In the genomic region with DNA sequence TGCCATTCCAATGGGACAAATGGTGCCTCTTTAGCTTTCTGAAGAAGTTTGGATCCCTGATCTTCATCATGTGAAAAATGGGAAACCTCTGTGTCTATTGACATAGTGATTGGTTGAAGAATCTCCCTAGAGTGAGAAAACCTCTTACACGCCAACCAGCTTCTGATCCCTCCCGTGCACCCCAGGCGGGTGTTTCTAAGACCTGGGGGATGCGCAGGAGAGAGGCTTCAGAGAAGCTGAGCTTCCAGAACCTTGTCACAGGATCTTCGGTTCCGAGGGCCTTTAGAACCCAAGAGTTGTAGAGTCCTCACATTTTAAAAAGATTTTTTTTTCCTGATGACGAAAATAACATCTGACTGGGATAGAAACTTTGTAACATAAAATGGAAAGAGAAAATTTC, we compare ENCODE assay signal across 22 cellular contexts. TPM values are rescaled to one million over a fixed set of nuclear protein-coding genes. Genes with fewer than 3 reads are reported as not detected.
DNase-seq lines count a peak whose midpoint lies in the region; ATAC-seq and TF ChIP-seq lines count a peak whose summit lies in the region.
"Had no signal": no experiment of that assay in that cellular context is flagged by ENCODE, and none has a peak within 500 bp of the region (broad histone marks: within the 10 kb centered on the region; RNA-seq: fewer than 3 reads in every experiment).

No MANE protein-coding gene starts in this region.

- TF ChIP-seq POLR2A in sigmoid colon (IDR thresholded peaks at IDR 0.05) (no peak), erythroblast (IDR thresholded peaks at IDR 0.05; ENCODE audit: low read length) (no peak)

- no peak overlapping the region for H3K4me3 ChIP-seq in WERI-Rb-1 (ENCODE audit: low read depth, low read length)
- no peak overlapping the region for H3K4me3 ChIP-seq in sigmoid colon
- H3K4me3 ChIP-seq: BLaER1 treated with 17β-estradiol and CSF1 and Interleukin-3, amounts not matched to agents 10 nM and 100 nM had no signal

- no peaks in the 10 kb centered on the region for H3K4me1 ChIP-seq in sigmoid colon
- H3K4me1 ChIP-seq: BLaER1 treated with 17β-estradiol and CSF1 and Interleukin-3, amounts not matched to agents 10 nM and 100 nM had no signal

- no peak for TF ChIP-seq EP300 in sigmoid colon (IDR thresholded peaks at IDR 0.05)

- intact Hi-C loops in left ventricle myocardium superior (cut with micrococcal nuclease) = no loop called here
- intact Hi-C loops in sigmoid colon (cut with DNase I) = no loop called here

- H3K27ac ChIP-seq in WERI-Rb-1 (peak overlapping the region; percentile 81), sigmoid colon (peak overlapping the region in 3 of 4 donors; percentile 4 to 52 (median 42))
- H3K27ac ChIP-seq: 22Rv1; BLaER1 treated with 17β-estradiol and CSF1 and Interleukin-3, amounts not matched to agents 10 nM and 100 nM; KMS-11 had no signal

- H3K27me3 ChIP-seq in WERI-Rb-1 (ENCODE audit: insufficient read depth, low read depth, severe bottlenecking) = no peaks in the 10 kb centered on the region
- H3K27me3 ChIP-seq in sigmoid colon = no peaks in the 10 kb centered on the region
- H3K27me3 ChIP-seq: BLaER1 treated with 17β-estradiol and CSF1 and Interleukin-3, amounts not matched to agents 10 nM and 100 nM had no signal

- TF ChIP-seq CTCF in WERI-Rb-1 (IDR thresholded peaks at IDR 0.05; ENCODE audit: low read depth, low read length) = no peak
- no peak for TF ChIP-seq CTCF in sigmoid colon (IDR thresholded peaks at IDR 0.05)

- no peaks in the 10 kb centered on the region for H3K9me3 ChIP-seq in WERI-Rb-1 (ENCODE audit: severe bottlenecking)
- no peaks in the 10 kb centered on the region for H3K9me3 ChIP-seq in sigmoid colon
- H3K9me3 ChIP-seq: BLaER1 treated with 17β-estradiol and CSF1 and Interleukin-3, amounts not matched to agents 10 nM and 100 nM had no signal

- DNase-seq in DMS 273 (lab: John Stamatoyannopoulos, UW; ENCODE audit: unreplicated experiment) (peak; percentile 52), DMS 273 treated with DMSO at 0.1 percent for 48 hours (lab: John Stamatoyannopoulos, UW) (no peak), WERI-Rb-1 (peak; percentile 4), left ventricle myocardium superior (peak; percentile 17), sigmoid colon (peak; percentile 52), erythroblast (lab: John Stamatoyannopoulos, UW) (no peak), LoVo (ENCODE audit: low spot score) (no peak)
- DNase-seq: ACHN, DMS53, GDM1, IMR-90, NCI-H1105, NCI-H146, NCI-H2029, NCI-H526, OCI-M1 had no signal

- 95 to 97% methylated on average over 7 of the region's 7 CpGs for WGBS in sigmoid colon, 2 donors

- no peak for ATAC-seq in left ventricle myocardium superior
- ATAC-seq in GM19397 (IDR thresholded peaks at IDR 0.05; ENCODE audit: unreplicated experiment) = no peak
- ATAC-seq: CD8-positive, alpha-beta T cell had no signal

- H3K36me3 ChIP-seq in WERI-Rb-1 (no peaks in the 10 kb centered on the region), sigmoid colon (peaks cover 5 to 42% (median 17%) of the 10 kb centered on the region in 4 donors)
- H3K36me3 ChIP-seq: BLaER1 treated with 17β-estradiol and CSF1 and Interleukin-3, amounts not matched to agents 10 nM and 100 nM had no signal

RNA-seq across cellular contexts. Expression of gene PODN, which starts 11.3 kb away (rescaled TPM):
- 19.4 TPM for total RNA-seq in left ventricle myocardium superior
- total RNA-seq in sigmoid colon = 100 to 1,000 TPM in 1 of 4 donors, 10 to 100 TPM in 3; 67.6 to 200 (median 88.6) TPM
- 10 to 100 TPM in 2 of 3 donors, 1 to 10 TPM in 1; 1.6 to 16.2 (median 13.8) TPM for polyA plus RNA-seq in sigmoid colon
- total RNA-seq: CD8-positive, alpha-beta T cell; SK-MEL-5 had no signal

Comparison
In these comparisons a context has a peak if more than half of its experiments do, and no peak if none do; other contexts are left out.
1. DNase-seq: peak in DMS 273 (single experiment), WERI-Rb-1 (single experiment), left ventricle myocardium superior (single experiment) and sigmoid colon (single experiment); none in DMS 273 treated with DMSO at 0.1 percent for 48 hours (single experiment), erythroblast (0 of 2) and LoVo (single experiment).